Comparison of ENCODE assay signal across 15 cellular contexts in the genomic region with DNA sequence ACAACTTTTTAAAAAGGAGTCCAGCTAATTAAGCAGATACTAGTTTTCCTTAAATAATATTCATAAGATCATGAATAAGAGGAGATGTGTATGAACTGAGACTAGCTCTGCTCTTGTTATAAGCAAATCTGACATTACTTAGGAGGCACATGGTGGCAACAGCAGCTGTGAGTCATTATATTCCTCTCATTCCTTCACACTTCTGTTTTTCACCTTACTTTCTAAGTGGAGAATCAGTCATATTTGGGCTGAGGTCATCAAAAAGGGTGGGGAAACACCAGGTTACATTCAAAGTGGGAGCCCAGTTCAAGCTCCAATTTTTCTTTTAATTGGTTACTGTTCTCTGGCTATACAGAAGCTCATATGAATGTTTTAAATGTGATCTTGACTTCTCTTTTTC.
DNase-seq lines count a peak whose midpoint lies in the region; ATAC-seq and TF ChIP-seq lines count a peak whose summit lies in the region.
"Had no signal": no experiment of that assay in that cellular context is flagged by ENCODE, and none has a peak within 500 bp of the region (broad histone marks: within the 10 kb centered on the region; RNA-seq: fewer than 3 reads in every experiment).

No MANE protein-coding gene starts in this region.

- DNase-seq in GM13977 (ENCODE audit: low spot score) (peak; percentile 42), head of caudate nucleus (no peak), DMS 273 (lab: John Stamatoyannopoulos, UW; ENCODE audit: unreplicated experiment) (no peak), ecto neural progenitor cell (ENCODE audit: low spot score) (no peak)
- no peak for DNase-seq in stimulated activated CD4-positive, alpha-beta T cell treated with anti-CD3 and anti-CD28 coated beads, Interleukin-2, amount 100 ng/mL, for 24 hours
- DNase-seq: activated naive CD4-positive, alpha-beta T cell; BE2C; foreskin melanocyte; NCI-H345; Right ventricle myocardium superior; stimulated activated CD4-positive, alpha-beta T cell treated with anti-CD3 and anti-CD28 coated beads, Interleukin-15, amount 100 ng/mL, for 24 hours; stimulated activated naive CD4-positive, alpha-beta T cell had no signal

- intact Hi-C loops in head of caudate nucleus (cut with DNase I) = no loop called here

- TF ChIP-seq CTCF in GM13977 (IDR thresholded peaks at IDR 0.05; ENCODE audit: extremely low read depth, insufficient read depth, missing control alignments) = no peak

- peak; percentile 95 for ATAC-seq in GM19395 (IDR thresholded peaks at IDR 0.05; ENCODE audit: unreplicated experiment)
- ATAC-seq in HG02759 (IDR thresholded peaks at IDR 0.05; ENCODE audit: unreplicated experiment) = peak; percentile 94
- ATAC-seq in HG03521 (IDR thresholded peaks at IDR 0.05; ENCODE audit: unreplicated experiment) = peak; percentile 54

- in situ Hi-C loops in GM13977 (cut with MboI; ENCODE audit: low pct_unique_long_range_greater_than_20kb, low sequenced_read_pairs, unreplicated experiment) = no loop called here
